ENCODE assay signal across 19 cellular contexts in the genomic region with DNA sequence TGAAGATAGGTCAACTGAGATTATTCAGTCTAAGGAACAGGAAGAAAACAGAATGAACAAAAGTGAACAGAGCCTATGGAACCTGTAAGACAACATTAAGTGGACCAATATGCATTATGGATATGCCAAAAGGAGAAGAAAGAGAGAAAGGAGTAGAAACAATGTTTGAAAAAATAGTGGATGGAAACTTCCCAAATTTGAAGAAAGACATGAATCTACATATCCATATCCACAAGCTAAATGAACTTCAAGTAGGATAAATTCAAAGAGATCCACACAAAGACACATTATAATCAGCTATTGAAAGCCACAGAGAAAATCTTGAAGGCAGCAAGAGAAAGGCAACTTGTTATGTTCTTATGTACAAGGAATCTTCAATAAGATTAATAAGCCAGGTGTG.
DNase-seq lines count a peak whose midpoint lies in the region; ATAC-seq and TF ChIP-seq lines count a peak whose summit lies in the region.
"Had no signal": no experiment of that assay in that cellular context is flagged by ENCODE, and none has a peak within 500 bp of the region (broad histone marks: within the 10 kb centered on the region; RNA-seq: fewer than 3 reads in every experiment).

No MANE protein-coding gene starts in this region.

- no peak overlapping the region for H2BK120ac ChIP-seq in mesendoderm (ENCODE audit: low read depth, low read length)

- H3K36me3 ChIP-seq in HEK293 (ENCODE audit: control insufficient read depth in 2 of 2, insufficient read depth in 1 of 2, low read length in 2 of 2) (peaks cover 0 to 5% of the 10 kb centered on the region in 2 experiments; a peak in 1 of 3 replicates), adipocyte (ENCODE audit: control insufficient read depth, insufficient read depth, low read length, severe bottlenecking) (peaks cover 12% of the 10 kb centered on the region), neutrophil (no peaks in the 10 kb centered on the region), mesendoderm (ENCODE audit: control insufficient read depth, insufficient read depth, low read length) (no peaks in the 10 kb centered on the region), Karpas-422 (ENCODE audit: insufficient read depth, low read length) (no peaks in the 10 kb centered on the region)

- H3K4me1 ChIP-seq in HEK293 (ENCODE audit: control insufficient read depth, insufficient read depth, low read length) = no peaks in the 10 kb centered on the region
- no peaks in the 10 kb centered on the region for H3K4me1 ChIP-seq in adipocyte (ENCODE audit: control insufficient read depth, insufficient read depth, low read length)
- peaks cover 12 to 24% of the 10 kb centered on the region in 2 experiments for H3K4me1 ChIP-seq in neutrophil (ENCODE audit: control insufficient read depth in 1 of 2, insufficient read depth in 1 of 2, low read depth in 1 of 2, low read length in 1 of 2)
- peaks cover 2% of the 10 kb centered on the region for H3K4me1 ChIP-seq in mesendoderm (ENCODE audit: control insufficient read depth, low read depth, low read length)
- H3K4me1 ChIP-seq in Karpas-422 (ENCODE audit: low read length) = no peaks in the 10 kb centered on the region
- H3K4me1 ChIP-seq: A549; BLaER1 treated with 17β-estradiol and CSF1 and Interleukin-3, amounts not matched to agents 10 nM and 100 nM; Caco-2 had no signal

- CTCF ChIA-PET in HEK293 (lab: Yijun Ruan, JAX) = no interaction called here
- CTCF ChIA-PET in activated CD4-positive, alpha-beta T cell treated with anti-CD3 and anti-CD28 coated beads for 36 hours (lab: Charles Lee) = interaction anchor here (1.0 kb wide), 1 partner anchor 8 kb away, joined by 3 read pairs; no protein-coding TSS in a partner anchor

- POLR2A ChIA-PET in HEK293 (lab: Yijun Ruan, JAX) = no interaction called here
- POLR2A ChIA-PET in activated CD4-positive, alpha-beta T cell treated with anti-CD3 and anti-CD28 coated beads for 36 hours (lab: Charles Lee) = no interaction called here

- H3K79me1 ChIP-seq in mesendoderm (ENCODE audit: low read length) = no peaks in the 10 kb centered on the region

- H3K79me2 ChIP-seq in mesendoderm (ENCODE audit: control insufficient read depth, insufficient read depth, low read length) (no peaks in the 10 kb centered on the region), Karpas-422 (ENCODE audit: low read length) (no peaks in the 10 kb centered on the region)

- H2AK5ac ChIP-seq in mesendoderm (ENCODE audit: low read length) = no peak overlapping the region

- DNase-seq in adipocyte (ENCODE audit: low read depth) = no peak
- DNase-seq in mesendoderm = no peak
- no peak for DNase-seq in Karpas-422
- DNase-seq in activated CD4-positive, alpha-beta T cell treated with anti-CD3 and anti-CD28 coated beads for 36 hours = no peak
- DNase-seq: AML-193; Caco-2; Calu3; CD4-positive, alpha-beta T cell; CD8-positive, alpha-beta T cell; DMS79 treated with DMSO at 0.1 percent for 48 hours; GF-D8 had no signal

- H3K27ac ChIP-seq in HEK293 (ENCODE audit: extremely low read depth, low read depth, low read length) = no peak overlapping the region
- H3K27ac ChIP-seq in neutrophil = peak overlapping the region; percentile 12
- H3K27ac ChIP-seq in mesendoderm (ENCODE audit: low read depth, low read length) = no peak overlapping the region
- no peak overlapping the region for H3K27ac ChIP-seq in Karpas-422 (ENCODE audit: low read length)
- H3K27ac ChIP-seq: 22Rv1; A549; BLaER1 treated with 17β-estradiol and CSF1 and Interleukin-3, amounts not matched to agents 10 nM and 100 nM; C4-2B had no signal

- H3K4me2 ChIP-seq in mesendoderm (ENCODE audit: low read length) = no peak overlapping the region
- no peak overlapping the region for H3K4me2 ChIP-seq in Karpas-422 (ENCODE audit: low read depth, low read length, poor library complexity, severe bottlenecking)
- H3K4me2 ChIP-seq: A549; BLaER1 treated with 17β-estradiol and CSF1 and Interleukin-3, amounts not matched to agents 10 nM and 100 nM had no signal

- H3K27me3 Mint-ChIP-seq in dendritic cell treated with granulocyte-macrophage colony-stimulating factor and Interleukin-4, amounts not matched to agents 40 ng/mL and 50 ng/mL, for 4 days = no peaks in the 10 kb centered on the region
- no peaks in the 10 kb centered on the region for H3K27me3 Mint-ChIP-seq in activated CD4-positive, alpha-beta T cell treated with anti-CD3 and anti-CD28 coated beads for 36 hours
- H3K27me3 Mint-ChIP-seq: CD4-positive, alpha-beta T cell had no signal

- H3K9ac ChIP-seq in adipocyte (ENCODE audit: low read length) = no peak overlapping the region
- no peak overlapping the region for H3K9ac ChIP-seq in mesendoderm (ENCODE audit: low read length)
- no peak overlapping the region for H3K9ac ChIP-seq in Karpas-422 (ENCODE audit: low read length)
- H3K9ac ChIP-seq: BLaER1 treated with 17β-estradiol and CSF1 and Interleukin-3, amounts not matched to agents 10 nM and 100 nM had no signal

- H2BK15ac ChIP-seq in mesendoderm (replicated peaks; ENCODE audit: low read depth) = no peak overlapping the region

- no peak overlapping the region for H3K4ac ChIP-seq in mesendoderm (ENCODE audit: low read depth, low read length)

- H4K8ac ChIP-seq in mesendoderm (ENCODE audit: low read depth, low read length) = no peak overlapping the region

- H3K9me2 ChIP-seq in Karpas-422 (replicated peaks; ENCODE audit: insufficient read depth, low read length) = no peaks in the 10 kb centered on the region

- no peaks in the 10 kb centered on the region for H3K9me3 ChIP-seq in HEK293 (ENCODE audit: control insufficient read depth, insufficient read depth, low read depth, low read length)
- peaks cover 12% of the 10 kb centered on the region for H3K9me3 ChIP-seq in adipocyte (ENCODE audit: control insufficient read depth, low read length)
- no peaks in the 10 kb centered on the region for H3K9me3 ChIP-seq in neutrophil
- no peaks in the 10 kb centered on the region for H3K9me3 ChIP-seq in Karpas-422 (ENCODE audit: low read length)
- H3K9me3 ChIP-seq: Caco-2 had no signal

- H4K20me1 ChIP-seq in Karpas-422 (ENCODE audit: insufficient read depth, low read depth, low read length) = no peaks in the 10 kb centered on the region

- no peak for ATAC-seq in activated CD4-positive, alpha-beta T cell treated with anti-CD3 and anti-CD28 coated beads for 36 hours
- ATAC-seq: A549; CD8-positive, alpha-beta T cell had no signal

- H3K9me3 Mint-ChIP-seq in dendritic cell treated with granulocyte-macrophage colony-stimulating factor and Interleukin-4, amounts not matched to agents 40 ng/mL and 50 ng/mL, for 4 days = peaks cover 9% of the 10 kb centered on the region
- H3K9me3 Mint-ChIP-seq in activated CD4-positive, alpha-beta T cell treated with anti-CD3 and anti-CD28 coated beads for 36 hours (ENCODE audit: low read depth) = peaks cover 5% of the 10 kb centered on the region

- H3K27me3 ChIP-seq in adipocyte (replicated peaks; ENCODE audit: control insufficient read depth, insufficient read depth, low read length) = no peaks in the 10 kb centered on the region
- H3K27me3 ChIP-seq in neutrophil = no peaks in the 10 kb centered on the region
- no peaks in the 10 kb centered on the region for H3K27me3 ChIP-seq in mesendoderm (ENCODE audit: insufficient read depth, low read length, poor library complexity)
- no peaks in the 10 kb centered on the region for H3K27me3 ChIP-seq in Karpas-422 (ENCODE audit: low read length)
- H3K27me3 ChIP-seq: BLaER1 treated with 17β-estradiol and CSF1 and Interleukin-3, amounts not matched to agents 10 nM and 100 nM had no signal

- no peak overlapping the region for H3K56ac ChIP-seq in mesendoderm (ENCODE audit: low read length)

- TF ChIP-seq CTCF in HEK293 (tag by site-specific recombination; IDR thresholded peaks at IDR 0.05) (no peak), neutrophil (IDR thresholded peaks at IDR 0.05) (no peak)

- H3K23ac ChIP-seq in mesendoderm (ENCODE audit: low read length) = no peak overlapping the region

- H3K4me3 ChIP-seq in HEK293 (ENCODE audit: low read depth, low read length) (no peak overlapping the region), adipocyte (ENCODE audit: low read length) (peak overlapping the region; percentile 36), neutrophil (ENCODE audit: low read depth in 1 of 2, low read length in 1 of 2) (no peak overlapping the region), mesendoderm (ENCODE audit: low read length) (no peak overlapping the region), Karpas-422 (ENCODE audit: low read length) (no peak overlapping the region)
- H3K4me3 ChIP-seq: A549; BLaER1 treated with 17β-estradiol and CSF1 and Interleukin-3, amounts not matched to agents 10 nM and 100 nM had no signal

- no peak overlapping the region for H3K4me3 Mint-ChIP-seq in dendritic cell treated with granulocyte-macrophage colony-stimulating factor and Interleukin-4, amounts not matched to agents 40 ng/mL and 50 ng/mL, for 4 days
- H3K4me3 Mint-ChIP-seq in activated CD4-positive, alpha-beta T cell treated with anti-CD3 and anti-CD28 coated beads for 36 hours = no peak overlapping the region
- H3K4me3 Mint-ChIP-seq: B cell; CD4-positive, alpha-beta T cell; CD8-positive, alpha-beta T cell had no signal

- no peak overlapping the region for H2BK5ac ChIP-seq in mesendoderm (ENCODE audit: low read length)

- H4K5ac ChIP-seq in mesendoderm (ENCODE audit: low read length) = no peak overlapping the region

- no peak overlapping the region for H3K18ac ChIP-seq in mesendoderm (ENCODE audit: low read length)

- no peak overlapping the region for H2AFZ ChIP-seq in Karpas-422 (ENCODE audit: low read length)

- intact Hi-C loops in dendritic cell treated with granulocyte-macrophage colony-stimulating factor and Interleukin-4, amounts not matched to agents 40 ng/mL and 50 ng/mL, for 4 days (cut with micrococcal nuclease) = no loop called here
- intact Hi-C loops in activated CD4-positive, alpha-beta T cell treated with anti-CD3 and anti-CD28 coated beads for 36 hours (cut with DNase I, micrococcal nuclease) = no loop called here

- peak overlapping the region; percentile 5 for H3K27ac Mint-ChIP-seq in dendritic cell treated with granulocyte-macrophage colony-stimulating factor and Interleukin-4, amounts not matched to agents 40 ng/mL and 50 ng/mL, for 4 days
- no peak overlapping the region for H3K27ac Mint-ChIP-seq in activated CD4-positive, alpha-beta T cell treated with anti-CD3 and anti-CD28 coated beads for 36 hours
- H3K27ac Mint-ChIP-seq: B cell; CD4-positive, alpha-beta T cell; CD8-positive, alpha-beta T cell had no signal

- peaks cover 10% of the 10 kb centered on the region for H3K4me1 Mint-ChIP-seq in dendritic cell treated with granulocyte-macrophage colony-stimulating factor and Interleukin-4, amounts not matched to agents 40 ng/mL and 50 ng/mL, for 4 days (ENCODE audit: low read depth)
- no peaks in the 10 kb centered on the region for H3K4me1 Mint-ChIP-seq in activated CD4-positive, alpha-beta T cell treated with anti-CD3 and anti-CD28 coated beads for 36 hours
- H3K4me1 Mint-ChIP-seq: B cell had no signal

- H3K36me3 Mint-ChIP-seq in dendritic cell treated with granulocyte-macrophage colony-stimulating factor and Interleukin-4, amounts not matched to agents 40 ng/mL and 50 ng/mL, for 4 days (ENCODE audit: low read depth) = peaks cover 71% of the 10 kb centered on the region
- peaks cover 7% of the 10 kb centered on the region for H3K36me3 Mint-ChIP-seq in activated CD4-positive, alpha-beta T cell treated with anti-CD3 and anti-CD28 coated beads for 36 hours (ENCODE audit: low read depth)

TF ChIP-seq in HEK293, 187 proteins besides CTCF, POLR2A, EP300 and RAD21 (continues in another document):
- TF ChIP-seq ZNF10 (tag by site-specific recombination; IDR thresholded peaks at IDR 0.05) = no peak
